Comparison of ENCODE assay signal across 8 cellular contexts in the genomic region with DNA sequence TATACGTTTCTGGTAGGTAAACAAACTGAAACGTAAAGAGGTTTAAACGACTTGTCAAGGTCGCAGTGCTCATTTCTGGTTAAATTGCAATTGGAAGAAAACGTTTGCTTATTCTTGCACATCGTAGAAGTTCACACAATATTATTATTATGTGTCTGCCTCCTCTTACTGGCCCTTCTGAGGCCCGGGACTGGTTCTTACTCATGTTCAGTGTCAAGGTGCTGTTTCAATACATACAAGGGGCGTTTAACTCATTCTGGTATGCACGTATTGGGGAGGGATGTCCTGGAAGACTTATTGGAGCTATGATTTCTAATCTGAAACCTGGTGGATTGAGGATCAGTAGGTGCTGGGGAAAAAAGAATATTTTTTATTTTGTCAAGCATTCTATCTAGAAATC. TPM values are rescaled to one million over a fixed set of nuclear protein-coding genes. Genes with fewer than 3 reads are reported as not detected.
DNase-seq lines count a peak whose midpoint lies in the region; ATAC-seq and TF ChIP-seq lines count a peak whose summit lies in the region.

No MANE protein-coding gene starts in this region.

- peak overlapping the region; percentile 97 for H3K4me3 Mint-ChIP-seq in progenitor cell of endocrine pancreas (ENCODE audit: low read depth)

- peaks cover 14% of the 10 kb centered on the region for H3K36me3 Mint-ChIP-seq in progenitor cell of endocrine pancreas (ENCODE audit: insufficient read depth)

- H3K4me1 Mint-ChIP-seq in progenitor cell of endocrine pancreas (ENCODE audit: low read depth) = peaks cover 12% of the 10 kb centered on the region

- no peak for TF ChIP-seq POLR2A in esophagus squamous epithelium (IDR thresholded peaks at IDR 0.05)

- H3K4me1 ChIP-seq in BE2C = no peaks in the 10 kb centered on the region
- H3K4me1 ChIP-seq in SJCRH30 = peaks cover 12% of the 10 kb centered on the region
- peaks cover 6 to 35% (median 12%) of the 10 kb centered on the region in 3 donors for H3K4me1 ChIP-seq in esophagus squamous epithelium

- peak overlapping the region; percentile 99 for H3K27ac Mint-ChIP-seq in progenitor cell of endocrine pancreas

- H3K9me3 Mint-ChIP-seq in progenitor cell of endocrine pancreas (ENCODE audit: low read depth) = peaks cover 14% of the 10 kb centered on the region

- H3K9me3 ChIP-seq in BE2C = no peaks in the 10 kb centered on the region
- no peaks in the 10 kb centered on the region for H3K9me3 ChIP-seq in SJCRH30 (replicated peaks)
- H3K9me3 ChIP-seq in esophagus squamous epithelium = no peaks in the 10 kb centered on the region

- H3K27me3 ChIP-seq in BE2C (no peaks in the 10 kb centered on the region), SJCRH30 (no peaks in the 10 kb centered on the region), esophagus squamous epithelium (peaks cover 0 to 32% (median 0%) of the 10 kb centered on the region in 4 donors)

- H3K4me3 ChIP-seq in BE2C (ENCODE audit: low read depth, low read length) (peak overlapping the region; percentile 84), SJCRH30 (peak overlapping the region; percentile 89), esophagus squamous epithelium (peak overlapping the region; percentile 64 to 92 (median 75))

- H3K27me3 Mint-ChIP-seq in progenitor cell of endocrine pancreas = peaks cover 30% of the 10 kb centered on the region

- intact Hi-C loops in esophagus squamous epithelium (cut with DNase I) = no loop called here

- H3K36me3 ChIP-seq in BE2C (no peaks in the 10 kb centered on the region; the same call in 1 of the 2 replicates), SJCRH30 (peaks cover 24% of the 10 kb centered on the region), esophagus squamous epithelium (peaks cover 0 to 37% (median 0%) of the 10 kb centered on the region in 3 donors)

- WGBS in esophagus squamous epithelium, 2 donors = 2 to 3% methylated on average over 9 of the region's 9 CpGs

- no peak for DNase-seq in BE2C
- peak in 1 of 2 experiments; percentile 17 for DNase-seq in SJCRH30
- DNase-seq in esophagus squamous epithelium (lab: John Stamatoyannopoulos, UW) = no peak
- no peak for DNase-seq in progenitor cell of endocrine pancreas (ENCODE audit: low spot score, unreplicated experiment)
- DNase-seq in activated CD4-positive, CD25-positive, alpha-beta regulatory T cell treated with anti-CD3 and anti-CD28 coated beads, Interleukin-2, amount 50 U/mL, for 72 hours = no peak

- peak; percentile 26 for ATAC-seq in GM21528 (IDR thresholded peaks at IDR 0.05; ENCODE audit: low FRiP score, unreplicated experiment)
- ATAC-seq in HG02678 (IDR thresholded peaks at IDR 0.05; ENCODE audit: unreplicated experiment) = no peak
- no peak for ATAC-seq in GM18517 (IDR thresholded peaks at IDR 0.05; ENCODE audit: unreplicated experiment)

- TF ChIP-seq CTCF in BE2C (IDR thresholded peaks at IDR 0.05; ENCODE audit: low read depth, low read length) (no peak), esophagus squamous epithelium (IDR thresholded peaks at IDR 0.05) (no peak), progenitor cell of endocrine pancreas (IDR thresholded peaks at IDR 0.05; ENCODE audit: unreplicated experiment) (no peak)

- H3K27ac ChIP-seq in SJCRH30 (peak overlapping the region; percentile 90), esophagus squamous epithelium (peak overlapping the region; percentile 84 to 93 (median 88))

RNA-seq across cellular contexts. Expression of gene RPF1, which starts 0.9 kb away (rescaled TPM):
- 49.7 TPM for polyA plus RNA-seq in BE2C (2012; ENCODE audit: insufficient read depth, insufficient read length, low read depth)
- total RNA-seq in SJCRH30 (2014; rRNA removed; shearing (Covaris generic)) = 72.8 and 79.6 TPM in 2 replicates
- total RNA-seq in esophagus squamous epithelium (10 to 100 TPM; 30.2 to 41.2 (median 36.3) TPM), progenitor cell of endocrine pancreas (40.5 and 42.6 TPM in 2 replicates)

RNA-seq across cellular contexts. Expression of gene SPATA1, which starts 26.2 kb away (rescaled TPM):
- polyA plus RNA-seq in BE2C (2012; ENCODE audit: insufficient read depth, insufficient read length, low read depth) = not detected
- total RNA-seq in SJCRH30 (2014; rRNA removed; shearing (Covaris generic)) = 0.97 TPM in 1 of 2 replicates, not detected in the other
- total RNA-seq in esophagus squamous epithelium (under 1 TPM in 1 of 4 donors, not detected in 3; 0.15 TPM), progenitor cell of endocrine pancreas (1.9 and 2.5 TPM in 2 replicates)

RNA-seq across cellular contexts. Expression of gene GNG5, which starts 26.4 kb away (rescaled TPM):
- 146 TPM for polyA plus RNA-seq in BE2C (2012; ENCODE audit: insufficient read depth, insufficient read length, low read depth)
- total RNA-seq in SJCRH30 (2014; rRNA removed; shearing (Covaris generic)) = 149 and 152 TPM in 2 replicates
- total RNA-seq in esophagus squamous epithelium = 100 to 1,000 TPM in 2 of 4 donors, 10 to 100 TPM in 2; 51.3 to 137 (median 82.8) TPM
- total RNA-seq in progenitor cell of endocrine pancreas = 189 and 210 TPM in 2 replicates
